ENCODE assay signal across 13 cellular contexts in the genomic region with DNA sequence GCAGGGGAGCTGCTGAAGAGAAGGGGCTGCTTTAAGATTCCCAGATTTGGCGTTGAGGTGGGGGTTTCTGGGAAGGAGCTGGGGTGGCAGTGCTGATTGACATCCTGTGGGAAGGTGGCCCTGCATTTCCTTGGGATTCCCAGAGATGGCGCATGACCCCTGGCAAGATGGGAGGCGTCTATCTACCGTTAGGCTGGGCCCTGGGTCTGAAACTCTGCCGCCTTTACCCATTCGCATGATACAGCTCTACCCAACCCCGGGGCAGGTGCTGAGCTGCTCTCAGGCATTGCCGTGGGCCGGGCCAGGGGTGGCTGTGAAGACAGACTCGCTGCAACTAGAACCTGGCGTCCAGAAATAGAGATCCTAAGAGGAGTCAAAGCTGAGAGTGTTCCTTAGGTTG. TPM values are rescaled to one million over a fixed set of nuclear protein-coding genes. Genes with fewer than 3 reads are reported as not detected.
DNase-seq lines count a peak whose midpoint lies in the region; ATAC-seq and TF ChIP-seq lines count a peak whose summit lies in the region.
"Had no signal": no experiment of that assay in that cellular context is flagged by ENCODE, and none has a peak within 500 bp of the region (broad histone marks: within the 10 kb centered on the region; RNA-seq: fewer than 3 reads in every experiment).

No MANE protein-coding gene starts in this region.

- no peak; the same call in 2 of the 3 replicates for ATAC-seq in RWPE2 (ENCODE audit: low read depth)
- no peak for ATAC-seq in foreskin keratinocyte
- ATAC-seq in GM21825 (IDR thresholded peaks at IDR 0.05; ENCODE audit: unreplicated experiment): no peak
- ATAC-seq: naive thymus-derived CD4-positive, alpha-beta T cell had no signal

- H3K27me3 ChIP-seq in RWPE2 (ENCODE audit: insufficient read depth, poor library complexity, severe bottlenecking) (peaks cover 3% of the 10 kb centered on the region), foreskin keratinocyte (no peaks in the 10 kb centered on the region), stomach (peaks cover 0 to 6% (median 0%) of the 10 kb centered on the region in 3 donors)

- no peak for TF ChIP-seq POLR2A in stomach (IDR thresholded peaks at IDR 0.05)

- H3K36me3 ChIP-seq in RWPE2 (ENCODE audit: low read depth): 0 out of 2 replicates have a peak, but pooled peaks cover 3% of the 10 kb centered on the region
- H3K36me3 ChIP-seq in stomach: peaks cover 3 to 24% (median 11%) of the 10 kb centered on the region in 4 donors
- H3K36me3 ChIP-seq: suprapubic skin had no signal

- TF ChIP-seq CTCF in RWPE2 (IDR thresholded peaks at IDR 0.05; ENCODE audit: poor library complexity, severe bottlenecking) (peak; percentile 9), foreskin keratinocyte (conservative IDR thresholded peaks at IDR 0.05) (peak; percentile 58), retinal pigment epithelial cell (conservative IDR thresholded peaks at IDR 0.05; ENCODE audit: low read depth, low read length) (peak; percentile 51), stomach (IDR thresholded peaks at IDR 0.05) (no peak)

- H3K4me1 ChIP-seq in RWPE2 (ENCODE audit: insufficient read depth, poor library complexity, severe bottlenecking): no peaks in the 10 kb centered on the region
- H3K4me1 ChIP-seq in foreskin keratinocyte: no peaks in the 10 kb centered on the region
- no peaks in the 10 kb centered on the region for H3K4me1 ChIP-seq in stomach
- H3K4me1 ChIP-seq: suprapubic skin had no signal

- DNase-seq in NCI-H146 (lab: John Stamatoyannopoulos, UW) (peak; percentile 25), NCI-H146 treated with DMSO at 0.1 percent for 48 hours (lab: John Stamatoyannopoulos, UW; ENCODE audit: unreplicated experiment) (no peak), RWPE2 (ENCODE audit: low spot score) (peak; percentile 67), foreskin keratinocyte (no peak), retinal pigment epithelial cell (ENCODE audit: low read depth) (no peak), stomach (no peak), KG1 (lab: John Stamatoyannopoulos, UW) (no peak)
- DNase-seq: activated T-cell treated with anti-CD3 and anti-CD28 coated beads, Interleukin-2, amount 50 U/mL, for 24 hours; central memory CD4-positive, alpha-beta T cell; naive thymus-derived CD4-positive, alpha-beta T cell had no signal

- H3K4me3 ChIP-seq in RWPE2 (ENCODE audit: severe bottlenecking): no peak overlapping the region
- no peak overlapping the region for H3K4me3 ChIP-seq in retinal pigment epithelial cell (ENCODE audit: low read length)
- no peak overlapping the region for H3K4me3 ChIP-seq in stomach
- H3K4me3 ChIP-seq: suprapubic skin had no signal

- intact Hi-C loops in stomach (cut with DNase I; ENCODE audit: low total_unique reads): no loop called here

- H3K27ac ChIP-seq in RWPE2 (ENCODE audit: poor library complexity, severe bottlenecking) (no peak overlapping the region), foreskin keratinocyte (no peak overlapping the region), stomach (no peak overlapping the region)
- H3K27ac ChIP-seq: suprapubic skin had no signal

- 46 to 66% (median 63%) methylated on average over 7 to 11 of the region's 11 CpGs for WGBS in stomach, 5 donors

- TF ChIP-seq EP300 in stomach (IDR thresholded peaks at IDR 0.05): no peak

- no peaks in the 10 kb centered on the region for H3K9me3 ChIP-seq in RWPE2 (ENCODE audit: severe bottlenecking)
- no peaks in the 10 kb centered on the region for H3K9me3 ChIP-seq in stomach
- H3K9me3 ChIP-seq: suprapubic skin had no signal

RNA-seq across cellular contexts. Expression of a gene that starts 9.9 kb away (rescaled TPM):
- total RNA-seq in foreskin keratinocyte (240 and 305 TPM in 2 replicates), stomach (100 to 1,000 TPM in 1 of 5 donors, 10 to 100 TPM in 3, 1 to 10 TPM in 1; 7.1 to 302 (median 32.6) TPM)
- polyA plus RNA-seq in foreskin keratinocyte (317 and 391 TPM in 2 replicates), stomach (10 to 100 TPM; 56.8 to 73.7 (median 58.8) TPM)

RNA-seq across cellular contexts. Expression of a gene that starts 13.5 kb away (rescaled TPM):
- total RNA-seq in foreskin keratinocyte (not detected in 2 replicates), stomach (1 to 10 TPM in 1 of 5 donors, under 1 TPM in 1, not detected in 3; 0.55 to 2.6 TPM)
- polyA plus RNA-seq in foreskin keratinocyte (0.06 and 0.09 TPM in 2 replicates), stomach (1 to 10 TPM; 1.0 to 4.2 (median 1.5) TPM)
- total RNA-seq: A172 had no signal

RNA-seq across cellular contexts. Expression of a gene that starts 21.9 kb away (rescaled TPM):
- total RNA-seq in foreskin keratinocyte: 19.1 and 28.2 TPM in 2 replicates
- polyA plus RNA-seq in foreskin keratinocyte: 26.0 and 37.7 TPM in 2 replicates
- 100 to 1,000 TPM in 3 of 5 donors, 10 to 100 TPM in 2; 21.0 to 480 (median 175) TPM for total RNA-seq in stomach
- 100 to 1,000 TPM in 2 of 3 donors, 10 to 100 TPM in 1; 57.1 to 165 (median 159) TPM for polyA plus RNA-seq in stomach

RNA-seq across cellular contexts. Expression of a gene that starts 33.4 kb away (rescaled TPM):
- total RNA-seq in foreskin keratinocyte (7.6 and 7.8 TPM in 2 replicates), stomach (10 to 100 TPM in 4 of 5 donors, 1 to 10 TPM in 1; 8.8 to 31.9 (median 14.6) TPM)
- polyA plus RNA-seq in foreskin keratinocyte (7.8 and 8.1 TPM in 2 replicates), stomach (10 to 100 TPM; 11.5 to 20.6 (median 13.1) TPM)

RNA-seq across cellular contexts. Expression of a gene that starts 33.5 kb away (rescaled TPM):
- total RNA-seq in foreskin keratinocyte: 16.6 and 26.3 TPM in 2 replicates
- 23.3 and 26.3 TPM in 2 replicates for polyA plus RNA-seq in foreskin keratinocyte
- 10 to 100 TPM in 3 of 5 donors, 1 to 10 TPM in 2; 1.8 to 53.3 (median 11.2) TPM for total RNA-seq in stomach
- 10 to 100 TPM; 13.4 to 21.6 (median 16.1) TPM for polyA plus RNA-seq in stomach

Comparison
In these comparisons a context has a peak if more than half of its experiments do, and no peak if none do; other contexts are left out.
1. DNase-seq: peak in NCI-H146 (single experiment) and RWPE2 (single experiment); none in NCI-H146 treated with DMSO at 0.1 percent for 48 hours (single experiment), foreskin keratinocyte (0 of 2), retinal pigment epithelial cell (single experiment), stomach (single experiment) and KG1 (single experiment).
2. CTCF ChIP-seq: peak in RWPE2 (single experiment), foreskin keratinocyte (single experiment) and retinal pigment epithelial cell (single experiment); none in stomach (0 of 7).